1 cellular context compared by ENCODE assay signal in the genomic region with DNA sequence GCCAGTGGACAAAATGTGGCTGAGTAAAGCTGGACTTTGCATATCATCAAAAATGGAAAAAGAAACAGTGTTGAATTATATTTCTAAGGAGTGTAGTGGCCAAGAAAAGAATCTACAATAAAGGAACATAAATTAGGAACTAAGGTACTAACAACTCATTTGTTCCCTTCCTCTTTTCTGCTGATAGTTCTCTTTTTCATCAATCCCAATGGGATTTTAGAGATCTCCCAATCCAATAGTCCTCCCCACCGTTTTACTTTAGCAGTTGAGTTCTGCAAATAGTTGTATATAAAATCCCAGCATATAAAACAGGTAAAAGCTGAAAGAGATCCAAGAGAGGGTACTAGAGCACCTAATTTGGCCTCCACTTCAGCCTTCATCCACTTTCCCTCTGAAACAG.
TF ChIP-seq lines count a peak whose summit lies in the region.

No MANE protein-coding gene starts in this region.

TF ChIP-seq in HepG2, 621 proteins besides CTCF, POLR2A, EP300 and RAD21:
- TF ChIP-seq CBX1 (IDR thresholded peaks at IDR 0.05; ENCODE audit: low read depth) (no peak), TAF1 (CRISPR knock-in tag; IDR thresholded peaks at IDR 0.05) (no peak), CREM (IDR thresholded peaks at IDR 0.05) (no peak), CREM (CRISPR knock-in tag; IDR thresholded peaks at IDR 0.05) (no peak), KMT2B (CRISPR knock-in tag; IDR thresholded peaks at IDR 0.05) (no peak), SIX4 (CRISPR knock-in tag; IDR thresholded peaks at IDR 0.05) (no peak), SIN3A (IDR thresholded peaks at IDR 0.05; ENCODE audit: borderline replicate concordance, low read depth, low read length) (no peak), BRCA1 (CRISPR knock-in tag; IDR thresholded peaks at IDR 0.05) (no peak), ELF1 (CRISPR knock-in tag; IDR thresholded peaks at IDR 0.05) (no peak), GZF1 (CRISPR knock-in tag; IDR thresholded peaks at IDR 0.05) (no peak), ZNF101 (CRISPR knock-in tag; IDR thresholded peaks at IDR 0.05; ENCODE audit: borderline replicate concordance, low read depth) (no peak), HNRNPL (IDR thresholded peaks at IDR 0.05; ENCODE audit: low read depth, low read length) (no peak)
- TF ChIP-seq, protein P1, sequence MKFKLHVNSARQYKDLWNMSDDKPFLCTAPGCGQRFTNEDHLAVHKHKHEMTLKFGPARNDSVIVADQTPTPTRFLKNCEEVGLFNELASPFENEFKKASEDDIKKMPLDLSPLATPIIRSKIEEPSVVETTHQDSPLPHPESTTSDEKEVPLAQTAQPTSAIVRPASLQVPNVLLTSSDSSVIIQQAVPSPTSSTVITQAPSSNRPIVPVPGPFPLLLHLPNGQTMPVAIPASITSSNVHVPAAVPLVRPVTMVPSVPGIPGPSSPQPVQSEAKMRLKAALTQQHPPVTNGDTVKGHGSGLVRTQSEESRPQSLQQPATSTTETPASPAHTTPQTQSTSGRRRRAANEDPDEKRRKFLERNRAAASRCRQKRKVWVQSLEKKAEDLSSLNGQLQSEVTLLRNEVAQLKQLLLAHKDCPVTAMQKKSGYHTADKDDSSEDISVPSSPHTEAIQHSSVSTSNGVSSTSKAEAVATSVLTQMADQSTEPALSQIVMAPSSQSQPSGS (CRISPR knock-in tag; IDR thresholded peaks at IDR 0.05), result no peak
- TF ChIP-seq, protein P2, sequence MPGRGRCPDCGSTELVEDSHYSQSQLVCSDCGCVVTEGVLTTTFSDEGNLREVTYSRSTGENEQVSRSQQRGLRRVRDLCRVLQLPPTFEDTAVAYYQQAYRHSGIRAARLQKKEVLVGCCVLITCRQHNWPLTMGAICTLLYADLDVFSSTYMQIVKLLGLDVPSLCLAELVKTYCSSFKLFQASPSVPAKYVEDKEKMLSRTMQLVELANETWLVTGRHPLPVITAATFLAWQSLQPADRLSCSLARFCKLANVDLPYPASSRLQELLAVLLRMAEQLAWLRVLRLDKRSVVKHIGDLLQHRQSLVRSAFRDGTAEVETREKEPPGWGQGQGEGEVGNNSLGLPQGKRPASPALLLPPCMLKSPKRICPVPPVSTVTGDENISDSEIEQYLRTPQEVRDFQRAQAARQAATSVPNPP (CRISPR knock-in tag; IDR thresholded peaks at IDR 0.05), result no peak
- TF ChIP-seq, protein P3, sequence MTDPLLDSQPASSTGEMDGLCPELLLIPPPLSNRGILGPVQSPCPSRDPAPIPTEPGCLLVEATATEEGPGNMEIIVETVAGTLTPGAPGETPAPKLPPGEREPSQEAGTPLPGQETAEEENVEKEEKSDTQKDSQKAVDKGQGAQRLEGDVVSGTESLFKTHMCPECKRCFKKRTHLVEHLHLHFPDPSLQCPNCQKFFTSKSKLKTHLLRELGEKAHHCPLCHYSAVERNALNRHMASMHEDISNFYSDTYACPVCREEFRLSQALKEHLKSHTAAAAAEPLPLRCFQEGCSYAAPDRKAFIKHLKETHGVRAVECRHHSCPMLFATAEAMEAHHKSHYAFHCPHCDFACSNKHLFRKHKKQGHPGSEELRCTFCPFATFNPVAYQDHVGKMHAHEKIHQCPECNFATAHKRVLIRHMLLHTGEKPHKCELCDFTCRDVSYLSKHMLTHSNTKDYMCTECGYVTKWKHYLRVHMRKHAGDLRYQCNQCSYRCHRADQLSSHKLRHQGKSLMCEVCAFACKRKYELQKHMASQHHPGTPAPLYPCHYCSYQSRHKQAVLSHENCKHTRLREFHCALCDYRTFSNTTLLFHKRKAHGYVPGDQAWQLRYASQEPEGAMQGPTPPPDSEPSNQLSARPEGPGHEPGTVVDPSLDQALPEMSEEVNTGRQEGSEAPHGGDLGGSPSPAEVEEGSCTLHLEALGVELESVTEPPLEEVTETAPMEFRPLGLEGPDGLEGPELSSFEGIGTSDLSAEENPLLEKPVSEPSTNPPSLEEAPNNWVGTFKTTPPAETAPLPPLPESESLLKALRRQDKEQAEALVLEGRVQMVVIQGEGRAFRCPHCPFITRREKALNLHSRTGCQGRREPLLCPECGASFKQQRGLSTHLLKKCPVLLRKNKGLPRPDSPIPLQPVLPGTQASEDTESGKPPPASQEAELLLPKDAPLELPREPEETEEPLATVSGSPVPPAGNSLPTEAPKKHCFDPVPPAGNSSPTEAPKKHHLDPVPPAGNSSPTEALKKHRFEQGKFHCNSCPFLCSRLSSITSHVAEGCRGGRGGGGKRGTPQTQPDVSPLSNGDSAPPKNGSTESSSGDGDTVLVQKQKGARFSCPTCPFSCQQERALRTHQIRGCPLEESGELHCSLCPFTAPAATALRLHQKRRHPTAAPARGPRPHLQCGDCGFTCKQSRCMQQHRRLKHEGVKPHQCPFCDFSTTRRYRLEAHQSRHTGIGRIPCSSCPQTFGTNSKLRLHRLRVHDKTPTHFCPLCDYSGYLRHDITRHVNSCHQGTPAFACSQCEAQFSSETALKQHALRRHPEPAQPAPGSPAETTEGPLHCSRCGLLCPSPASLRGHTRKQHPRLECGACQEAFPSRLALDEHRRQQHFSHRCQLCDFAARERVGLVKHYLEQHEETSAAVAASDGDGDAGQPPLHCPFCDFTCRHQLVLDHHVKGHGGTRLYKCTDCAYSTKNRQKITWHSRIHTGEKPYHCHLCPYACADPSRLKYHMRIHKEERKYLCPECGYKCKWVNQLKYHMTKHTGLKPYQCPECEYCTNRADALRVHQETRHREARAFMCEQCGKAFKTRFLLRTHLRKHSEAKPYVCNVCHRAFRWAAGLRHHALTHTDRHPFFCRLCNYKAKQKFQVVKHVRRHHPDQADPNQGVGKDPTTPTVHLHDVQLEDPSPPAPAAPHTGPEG (CRISPR knock-in tag; IDR thresholded peaks at IDR 0.05), result no peak
- TF ChIP-seq, protein P4, sequence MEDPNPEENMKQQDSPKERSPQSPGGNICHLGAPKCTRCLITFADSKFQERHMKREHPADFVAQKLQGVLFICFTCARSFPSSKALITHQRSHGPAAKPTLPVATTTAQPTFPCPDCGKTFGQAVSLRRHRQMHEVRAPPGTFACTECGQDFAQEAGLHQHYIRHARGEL (CRISPR knock-in tag; IDR thresholded peaks at IDR 0.05), result no peak
- TF ChIP-seq, protein P5, sequence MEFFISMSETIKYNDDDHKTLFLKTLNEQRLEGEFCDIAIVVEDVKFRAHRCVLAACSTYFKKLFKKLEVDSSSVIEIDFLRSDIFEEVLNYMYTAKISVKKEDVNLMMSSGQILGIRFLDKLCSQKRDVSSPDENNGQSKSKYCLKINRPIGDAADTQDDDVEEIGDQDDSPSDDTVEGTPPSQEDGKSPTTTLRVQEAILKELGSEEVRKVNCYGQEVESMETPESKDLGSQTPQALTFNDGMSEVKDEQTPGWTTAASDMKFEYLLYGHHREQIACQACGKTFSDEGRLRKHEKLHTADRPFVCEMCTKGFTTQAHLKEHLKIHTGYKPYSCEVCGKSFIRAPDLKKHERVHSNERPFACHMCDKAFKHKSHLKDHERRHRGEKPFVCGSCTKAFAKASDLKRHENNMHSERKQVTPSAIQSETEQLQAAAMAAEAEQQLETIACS (CRISPR knock-in tag; IDR thresholded peaks at IDR 0.05), result no peak
- TF ChIP-seq, protein P6, sequence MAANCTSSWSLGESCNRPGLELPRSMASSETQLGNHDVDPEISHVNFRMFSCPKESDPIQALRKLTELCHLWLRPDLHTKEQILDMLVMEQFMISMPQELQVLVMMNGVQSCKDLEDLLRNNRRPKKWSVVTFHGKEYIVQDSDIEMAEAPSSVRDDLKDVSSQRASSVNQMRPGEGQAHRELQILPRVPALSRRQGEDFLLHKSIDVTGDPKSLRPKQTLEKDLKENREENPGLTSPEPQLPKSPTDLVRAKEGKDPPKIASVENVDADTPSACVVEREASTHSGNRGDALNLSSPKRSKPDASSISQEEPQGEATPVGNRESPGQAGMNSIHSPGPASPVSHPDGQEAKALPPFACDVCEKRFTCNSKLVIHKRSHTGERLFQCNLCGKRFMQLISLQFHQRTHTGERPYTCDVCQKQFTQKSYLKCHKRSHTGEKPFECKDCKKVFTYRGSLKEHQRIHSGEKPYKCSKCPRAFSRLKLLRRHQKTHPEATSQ (CRISPR knock-in tag; IDR thresholded peaks at IDR 0.05; ENCODE audit: borderline replicate concordance), result no peak
